Comparison of ENCODE assay signal across 14 cellular contexts in the genomic region with DNA sequence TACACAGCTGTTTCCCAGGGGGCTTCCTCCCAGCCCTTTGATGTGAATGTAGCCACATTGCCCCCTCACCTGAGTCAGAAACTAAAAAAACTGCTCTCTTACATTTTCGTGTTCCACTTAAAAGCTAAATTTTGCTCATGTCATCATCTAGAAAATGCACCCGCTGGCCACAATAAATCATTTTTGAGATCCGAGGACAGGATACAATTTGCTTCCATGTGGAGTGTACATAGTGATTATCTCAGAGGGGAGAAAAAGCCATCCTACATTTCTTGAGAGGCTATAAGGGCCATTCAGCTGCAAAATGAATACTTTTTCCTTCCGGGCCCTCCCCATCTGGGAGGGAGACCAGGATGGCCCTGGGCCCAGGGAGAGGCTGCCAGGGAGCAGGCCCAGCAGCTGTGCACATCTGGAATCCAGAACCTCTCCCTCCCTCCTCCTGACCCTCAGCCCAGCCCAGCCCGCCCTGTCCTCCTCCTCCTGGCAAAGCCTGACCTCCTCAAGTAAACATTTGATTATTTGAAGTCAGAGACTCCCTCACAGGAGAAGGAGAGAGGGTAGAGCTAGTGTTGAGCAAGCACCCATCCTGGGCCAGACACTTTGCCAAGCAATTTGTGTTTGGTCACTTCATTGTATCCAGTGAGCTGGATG. TPM values are rescaled to one million over a fixed set of nuclear protein-coding genes. Genes with fewer than 3 reads are reported as not detected.
DNase-seq lines count a peak whose midpoint lies in the region; ATAC-seq and TF ChIP-seq lines count a peak whose summit lies in the region.
"Had no signal": no experiment of that assay in that cellular context is flagged by ENCODE, and none has a peak within 500 bp of the region (broad histone marks: within the 10 kb centered on the region; RNA-seq: fewer than 3 reads in every experiment).

No MANE protein-coding gene starts in this region.

- ATAC-seq in GM18868 (IDR thresholded peaks at IDR 0.05; ENCODE audit: unreplicated experiment): no peak
- ATAC-seq: activated naive CD4-positive, alpha-beta T cell treated with anti-CD3 and anti-CD28 coated beads, Interleukin-2, amount 50 U/mL, for 72 hours; GM12878 had no signal

- no peak overlapping the region for H2AFZ ChIP-seq in OCI-LY7 (ENCODE audit: low read length)

- peak overlapping the region; percentile 84 for H3K4me2 ChIP-seq in OCI-LY7 (ENCODE audit: low read length)

- H3K27ac ChIP-seq in OCI-LY7 (ENCODE audit: low read depth, low read length, poor library complexity, severe bottlenecking) (peak overlapping the region; percentile 97), spleen (peak overlapping the region in 3 of 8 donors; percentile 41 to 56 (median 45))

- H3K27ac Mint-ChIP-seq in glutamatergic neuron (ENCODE audit: unreplicated experiment): peak overlapping the region; percentile 28
- H3K27ac Mint-ChIP-seq: activated naive CD4-positive, alpha-beta T cell treated with anti-CD3 and anti-CD28 coated beads, Interleukin-2, amount 50 U/mL, for 72 hours had no signal

- peaks cover 97% of the 10 kb centered on the region for H3K4me1 ChIP-seq in OCI-LY7 (ENCODE audit: insufficient read depth, low read length, poor library complexity, severe bottlenecking)
- H3K4me1 ChIP-seq in spleen: peaks cover 5 to 45% (median 23%) of the 10 kb centered on the region in 6 donors

- TF ChIP-seq CTCF in OCI-LY7 (conservative IDR thresholded peaks at IDR 0.05; ENCODE audit: low read length) (no peak), glutamatergic neuron (IDR thresholded peaks at IDR 0.05; ENCODE audit: partially characterized antibody, unreplicated experiment) (no peak), spleen (IDR thresholded peaks at IDR 0.05 in 8 of 11, conservative IDR thresholded peaks at IDR 0.05 in 3 of 11) (no peak)

- intact Hi-C loops in OCI-LY7 (cut with micrococcal nuclease; ENCODE audit: unreplicated experiment) (no loop called here), spleen (cut with DNase I; ENCODE audit: low total_unique reads) (no loop called here)

- CTCF ChIA-PET in OCI-LY7 (lab: Charles Lee; ENCODE audit: unreplicated experiment): interaction anchor here (0.6 to 0.9 kb wide), 2 partner anchors 35 to 36 kb away, joined by 3 to 4 read pairs; no protein-coding TSS in a partner anchor

- no peaks in the 10 kb centered on the region for H3K9me2 ChIP-seq in OCI-LY7 (ENCODE audit: insufficient read depth, low read length)

- H3K9me3 Mint-ChIP-seq in glutamatergic neuron (ENCODE audit: unreplicated experiment): peaks cover 4% of the 10 kb centered on the region
- H3K9me3 Mint-ChIP-seq: activated naive CD4-positive, alpha-beta T cell treated with anti-CD3 and anti-CD28 coated beads, Interleukin-2, amount 50 U/mL, for 72 hours had no signal

- H3K4me3 Mint-ChIP-seq in glutamatergic neuron (ENCODE audit: unreplicated experiment): peak overlapping the region; percentile 46

- BruUV-seq in OCI-LY7 (replicated peaks; lab: Mats Ljungman, UMichigan): no TSS peak

- DNase-seq in GM03348 (ENCODE audit: low spot score) (peak; percentile 77), OCI-LY7 (ENCODE audit: low spot score) (no peak), glutamatergic neuron (no peak), spleen (peak; percentile 58), globus pallidus (ENCODE audit: low spot score) (no peak), activated gamma-delta T cell treated with Interleukin-2 at 50 U/mL for 16 hours (no peak), erythroblast (lab: John Stamatoyannopoulos, UW) (no peak)
- DNase-seq: activated CD4-positive, alpha-beta T cell treated with anti-CD3 and anti-CD28 coated beads, Interleukin-2, amount 50 U/mL, for 4 hours; Calu3; NCI-H774; SW 1271 had no signal

- peaks cover 4% of the 10 kb centered on the region for H3K27me3 Mint-ChIP-seq in glutamatergic neuron (ENCODE audit: unreplicated experiment)

- POLR2A ChIA-PET in OCI-LY7 (lab: Charles Lee): interaction anchor here (0.5 to 2.6 kb wide), 8 partner anchors 9 to 1307 kb away, joined by 3 to 13 read pairs (median 4); no protein-coding TSS in a partner anchor

- TF ChIP-seq POLR2A in spleen (IDR thresholded peaks at IDR 0.05) (no peak), erythroblast (IDR thresholded peaks at IDR 0.05; ENCODE audit: low read length) (no peak)

- peaks cover 23% of the 10 kb centered on the region; the same call in 1 of the 2 replicates for H3K79me2 ChIP-seq in OCI-LY7 (ENCODE audit: insufficient read depth, low read depth, low read length)

- H3K4me3 ChIP-seq in OCI-LY7 (ENCODE audit: low read depth, low read length, poor library complexity, severe bottlenecking) (no peak overlapping the region), spleen (no peak overlapping the region)
- H3K4me3 ChIP-seq: GM12878 had no signal

- H3K27me3 ChIP-seq in spleen (replicated peaks in 1 of 7): no peaks in the 10 kb centered on the region

- WGBS in spleen, 5 donors: 45 to 64% (median 55%) methylated on average over 5 of the region's 5 CpGs

- no peaks in the 10 kb centered on the region for H3K36me3 ChIP-seq in OCI-LY7 (ENCODE audit: insufficient read depth, low read length)
- H3K36me3 ChIP-seq in spleen: no peaks in the 10 kb centered on the region

- peaks cover 49% of the 10 kb centered on the region for H3K4me1 Mint-ChIP-seq in glutamatergic neuron (ENCODE audit: low read depth, unreplicated experiment)

- H3K9me3 ChIP-seq in OCI-LY7 (ENCODE audit: low read length) (no peaks in the 10 kb centered on the region), spleen (no peaks in the 10 kb centered on the region)

- no peaks in the 10 kb centered on the region for H4K20me1 ChIP-seq in OCI-LY7 (ENCODE audit: insufficient read depth, low read length)

- H3K36me3 Mint-ChIP-seq in glutamatergic neuron (ENCODE audit: unreplicated experiment): no peaks in the 10 kb centered on the region
- H3K36me3 Mint-ChIP-seq: activated naive CD4-positive, alpha-beta T cell treated with anti-CD3 and anti-CD28 coated beads, Interleukin-2, amount 50 U/mL, for 72 hours had no signal

RNA-seq across cellular contexts. Expression of a gene that starts 59.1 kb away (rescaled TPM):
- total RNA-seq in OCI-LY7 (2014; rRNA removed; shearing (Covaris generic)): 11.3 and 12.5 TPM in 2 replicates
- total RNA-seq in OCI-LY7 (2022): 7.4 and 10.5 TPM in 2 replicates
- 16.3 TPM for total RNA-seq in glutamatergic neuron (ENCODE audit: unreplicated experiment)
- total RNA-seq in spleen: 1 to 10 TPM; 1.5 to 8.8 (median 4.5) TPM
- 1 to 10 TPM in 2 of 3 donors, under 1 TPM in 1; 0.93 to 2.4 (median 1.2) TPM for polyA plus RNA-seq in spleen

Comparison
In these comparisons a context has a peak if more than half of its experiments do, and no peak if none do; other contexts are left out.
1. DNase-seq: peak in GM03348 (single experiment) and spleen (single experiment); none in OCI-LY7 (single experiment), glutamatergic neuron (single experiment), globus pallidus (single experiment), activated gamma-delta T cell treated with Interleukin-2 at 50 U/mL for 16 hours (single experiment) and erythroblast (0 of 2).